19 cellular contexts compared by ENCODE assay signal in the genomic region with DNA sequence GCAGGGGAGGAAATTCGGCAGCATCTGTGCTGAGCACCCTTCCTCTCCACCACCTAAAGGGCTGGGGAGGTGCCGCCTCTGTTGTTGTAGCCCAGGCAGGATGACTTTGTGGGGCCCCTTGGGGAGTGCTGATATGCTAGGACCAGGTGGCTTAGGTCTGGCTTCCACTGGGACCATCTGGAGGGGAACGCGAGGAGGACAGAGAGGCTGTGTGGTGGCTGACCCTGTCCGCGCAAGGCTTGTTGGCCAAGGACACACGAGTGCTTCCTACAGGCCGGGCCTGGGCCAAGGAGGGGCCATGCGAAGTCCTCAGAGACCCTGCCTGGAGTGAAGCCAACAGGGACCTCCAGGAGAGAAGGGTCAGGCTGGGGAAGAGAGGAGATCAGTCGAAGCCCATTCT. TPM values are rescaled to one million over a fixed set of nuclear protein-coding genes. Genes with fewer than 3 reads are reported as not detected.
DNase-seq lines count a peak whose midpoint lies in the region; ATAC-seq and TF ChIP-seq lines count a peak whose summit lies in the region.
"Had no signal": no experiment of that assay in that cellular context is flagged by ENCODE, and none has a peak within 500 bp of the region (broad histone marks: within the 10 kb centered on the region; RNA-seq: fewer than 3 reads in every experiment).

No MANE protein-coding gene starts in this region.

- H3K4me1 Mint-ChIP-seq in effector memory CD8-positive, alpha-beta T cell (ENCODE audit: low read depth in 2 of 2): peaks cover 0 to 9% of the 10 kb centered on the region in 2 donors

- TF ChIP-seq CTCF in C4-2B (conservative IDR thresholded peaks at IDR 0.05) (no peak), left lung (IDR thresholded peaks at IDR 0.05) (no peak)

- H3K9me2 ChIP-seq in Karpas-422 (replicated peaks; ENCODE audit: insufficient read depth, low read length): no peaks in the 10 kb centered on the region

- H3K36me3 ChIP-seq in adipocyte (ENCODE audit: control insufficient read depth, insufficient read depth, low read length, severe bottlenecking) (no peaks in the 10 kb centered on the region), left lung (no peaks in the 10 kb centered on the region), skeletal muscle tissue (ENCODE audit: control insufficient read depth in 3 of 3, insufficient read depth in 3 of 3, low read length in 3 of 3) (no peaks in the 10 kb centered on the region), Karpas-422 (ENCODE audit: insufficient read depth, low read length) (no peaks in the 10 kb centered on the region)
- H3K36me3 ChIP-seq: HAP-1, SJSA1 had no signal

- intact Hi-C loops in left lung (cut with DNase I): no loop called here

- ATAC-seq in left lung: no peak
- no peak for ATAC-seq in effector memory CD8-positive, alpha-beta T cell (replicated peaks)

- H4K20me1 ChIP-seq in Karpas-422 (ENCODE audit: insufficient read depth, low read depth, low read length): no peaks in the 10 kb centered on the region

- no peaks in the 10 kb centered on the region for H3K36me3 Mint-ChIP-seq in effector memory CD8-positive, alpha-beta T cell (ENCODE audit: insufficient read depth)

- H3K4me1 ChIP-seq in adipocyte (ENCODE audit: control insufficient read depth, insufficient read depth, low read length) (peaks cover 9% of the 10 kb centered on the region), left lung (peaks cover 0 to 44% of the 10 kb centered on the region in 2 donors), skeletal muscle tissue (ENCODE audit: control insufficient read depth in 3 of 3, insufficient read depth in 3 of 3, low read length in 3 of 3) (peaks cover 28 to 42% (median 41%) of the 10 kb centered on the region in 3 donors), Karpas-422 (ENCODE audit: low read length) (peaks cover 71% of the 10 kb centered on the region)
- H3K4me1 ChIP-seq: HAP-1, SJSA1 had no signal

- no peak overlapping the region for H2AFZ ChIP-seq in Karpas-422 (ENCODE audit: low read length)

- H3K27ac ChIP-seq in C4-2B (peak overlapping the region; percentile 7; the same call in 1 of the 2 replicates), left lung (peak overlapping the region; percentile 65 to 70), skeletal muscle tissue (ENCODE audit: low read depth, low read length) (peak overlapping the region; percentile 66), Karpas-422 (ENCODE audit: low read length) (no peak overlapping the region)
- H3K27ac ChIP-seq: SJSA1 had no signal

- H3K9ac ChIP-seq in adipocyte (ENCODE audit: low read length) (peak overlapping the region; percentile 5), skeletal muscle tissue (ENCODE audit: low read depth in 1 of 3, low read length in 3 of 3) (peak overlapping the region in 1 of 3 donors; percentile 5), Karpas-422 (ENCODE audit: low read length) (no peak overlapping the region)

- no peaks in the 10 kb centered on the region for H3K9me3 Mint-ChIP-seq in effector memory CD8-positive, alpha-beta T cell

- no peak for DNase-seq in adipocyte (ENCODE audit: low read depth)
- no peak for DNase-seq in left lung
- no peak for DNase-seq in Karpas-422
- DNase-seq in ecto neural progenitor cell (ENCODE audit: low spot score): no peak
- no peak for DNase-seq in effector memory CD8-positive, alpha-beta T cell
- DNase-seq: Calu3; CD4-positive, alpha-beta memory T cell; DMS53; MV-4-11; NCI-H1417; NCI-H1930; NCI-H2171; NCI-H446 treated with DMSO at 0.1 percent for 48 hours; NCI-H748 treated with DMSO at 0.1 percent for 48 hours; RPMI8226 had no signal

- H3K27me3 Mint-ChIP-seq in effector memory CD8-positive, alpha-beta T cell: peaks cover 84 to 86% of the 10 kb centered on the region in 2 donors

- no peaks in the 10 kb centered on the region for H3K9me3 ChIP-seq in adipocyte (ENCODE audit: control insufficient read depth, low read length)
- no peaks in the 10 kb centered on the region for H3K9me3 ChIP-seq in left lung
- H3K9me3 ChIP-seq in skeletal muscle tissue (ENCODE audit: control insufficient read depth in 3 of 3, low read length in 3 of 3): no peaks in the 10 kb centered on the region
- no peaks in the 10 kb centered on the region for H3K9me3 ChIP-seq in Karpas-422 (ENCODE audit: low read length)
- H3K9me3 ChIP-seq: HAP-1, SJSA1 had no signal

- peaks cover 20% of the 10 kb centered on the region for H3K27me3 ChIP-seq in adipocyte (replicated peaks; ENCODE audit: control insufficient read depth, insufficient read depth, low read length)
- H3K27me3 ChIP-seq in left lung: peaks cover 0 to 5% of the 10 kb centered on the region in 2 donors
- H3K27me3 ChIP-seq in skeletal muscle tissue (ENCODE audit: control insufficient read depth in 3 of 3, insufficient read depth in 3 of 3, low read length in 3 of 3): no peaks in the 10 kb centered on the region
- peaks cover 3% of the 10 kb centered on the region; the same call in 1 of the 2 replicates for H3K27me3 ChIP-seq in Karpas-422 (ENCODE audit: low read length)
- H3K27me3 ChIP-seq: SJSA1 had no signal

- H3K27ac Mint-ChIP-seq in effector memory CD8-positive, alpha-beta T cell: no peak overlapping the region

- H3K4me3 Mint-ChIP-seq in effector memory CD8-positive, alpha-beta T cell: no peak overlapping the region

- H3K4me3 ChIP-seq in adipocyte (ENCODE audit: low read length) (no peak overlapping the region), left lung (no peak overlapping the region), skeletal muscle tissue (ENCODE audit: low read length in 3 of 3) (no peak overlapping the region), Karpas-422 (ENCODE audit: low read length) (no peak overlapping the region)
- H3K4me3 ChIP-seq: HAP-1, SJSA1 had no signal

- no peaks in the 10 kb centered on the region for H3K79me2 ChIP-seq in Karpas-422 (ENCODE audit: low read length)

- H3K4me2 ChIP-seq in Karpas-422 (ENCODE audit: low read depth, low read length, poor library complexity, severe bottlenecking): no peak overlapping the region

RNA-seq across cellular contexts. Expression of a gene that starts 9.9 kb away (rescaled TPM):
- total RNA-seq in left lung: 100 to 1,000 TPM; 126 to 160 TPM
- 10.4 TPM for total RNA-seq in skeletal muscle tissue
- total RNA-seq in Karpas-422 (2014; rRNA removed; shearing (Covaris generic); ENCODE audit: low replicate concordance): 7.2 and 8.8 TPM in 2 replicates

RNA-seq across cellular contexts. Expression of a gene that starts 50.5 kb away (rescaled TPM):
- total RNA-seq in left lung: 1 to 10 TPM; 3.2 to 6.0 TPM
- 1.0 TPM for total RNA-seq in skeletal muscle tissue
- 1.7 and 3.6 TPM in 2 replicates for total RNA-seq in Karpas-422 (2014; rRNA removed; shearing (Covaris generic); ENCODE audit: low replicate concordance)

Comparison
In these comparisons a context has a peak if more than half of its experiments do, and no peak if none do; other contexts are left out.
1. RNA of a gene that starts 9.9 kb away (total RNA-seq): 126 to 160 TPM in left lung; 10.4 TPM in skeletal muscle tissue (single experiment) and 7.2 to 8.8 TPM in Karpas-422; every median in the first group is over 10 times any median in the second.